In the genomic region with DNA sequence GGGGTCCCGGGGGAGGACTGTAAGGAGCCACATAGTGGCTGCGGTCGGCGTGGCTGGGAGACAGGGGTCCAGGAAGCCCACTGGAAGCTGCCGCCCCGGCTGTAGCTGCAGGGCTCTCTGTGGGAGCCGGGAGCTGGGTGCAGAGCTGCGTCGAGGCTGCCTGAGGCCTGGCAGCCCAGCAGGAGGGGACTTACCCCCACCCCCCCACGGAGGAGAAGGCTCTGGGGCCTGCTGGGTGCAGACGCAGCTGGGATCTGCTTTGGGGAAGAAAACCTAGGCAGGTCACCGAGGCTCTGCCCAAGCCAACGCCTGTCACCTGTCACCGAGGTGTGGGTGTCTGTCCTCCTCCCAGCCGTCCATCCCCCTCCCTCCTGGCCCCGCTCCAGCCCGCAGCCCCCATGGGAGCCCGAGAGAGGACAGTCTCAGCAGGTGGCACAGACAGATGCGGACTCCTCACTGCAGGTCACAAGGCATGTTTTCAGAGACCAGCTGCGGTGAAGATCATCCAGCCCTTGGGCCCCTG, we compare ENCODE assay signal across 2 cellular contexts.
TF ChIP-seq lines count a peak whose summit lies in the region.

No MANE protein-coding gene starts in this region.

TF ChIP-seq in SK-N-SH, 30 proteins besides CTCF, POLR2A, EP300 and RAD21 (continued from another document):
- TF ChIP-seq ELF1 (IDR thresholded peaks at IDR 0.05) (no peak), RCOR1 (IDR thresholded peaks at IDR 0.05; ENCODE audit: low read length) (no peak), GATA2 (CRISPR knock-in tag; IDR thresholded peaks at IDR 0.05) (no peak), MEF2A (IDR thresholded peaks at IDR 0.05; ENCODE audit: borderline replicate concordance, low read depth) (no peak), FOXJ3 (CRISPR knock-in tag; IDR thresholded peaks at IDR 0.05) (no peak), MXI1 (IDR thresholded peaks at IDR 0.05; ENCODE audit: low read depth, low read length) (no peak), TEAD4 (IDR thresholded peaks at IDR 0.05; ENCODE audit: borderline replicate concordance, insufficient read depth) (no peak), NFIC (IDR thresholded peaks at IDR 0.05; ENCODE audit: borderline replicate concordance) (no peak)
- TF ChIP-seq, protein P1, sequence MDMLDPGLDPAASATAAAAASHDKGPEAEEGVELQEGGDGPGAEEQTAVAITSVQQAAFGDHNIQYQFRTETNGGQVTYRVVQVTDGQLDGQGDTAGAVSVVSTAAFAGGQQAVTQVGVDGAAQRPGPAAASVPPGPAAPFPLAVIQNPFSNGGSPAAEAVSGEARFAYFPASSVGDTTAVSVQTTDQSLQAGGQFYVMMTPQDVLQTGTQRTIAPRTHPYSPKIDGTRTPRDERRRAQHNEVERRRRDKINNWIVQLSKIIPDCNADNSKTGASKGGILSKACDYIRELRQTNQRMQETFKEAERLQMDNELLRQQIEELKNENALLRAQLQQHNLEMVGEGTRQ (IDR thresholded peaks at IDR 0.05; ENCODE audit: borderline replicate concordance, low read depth, low read length): no peak
- TF ChIP-seq, protein P2, sequence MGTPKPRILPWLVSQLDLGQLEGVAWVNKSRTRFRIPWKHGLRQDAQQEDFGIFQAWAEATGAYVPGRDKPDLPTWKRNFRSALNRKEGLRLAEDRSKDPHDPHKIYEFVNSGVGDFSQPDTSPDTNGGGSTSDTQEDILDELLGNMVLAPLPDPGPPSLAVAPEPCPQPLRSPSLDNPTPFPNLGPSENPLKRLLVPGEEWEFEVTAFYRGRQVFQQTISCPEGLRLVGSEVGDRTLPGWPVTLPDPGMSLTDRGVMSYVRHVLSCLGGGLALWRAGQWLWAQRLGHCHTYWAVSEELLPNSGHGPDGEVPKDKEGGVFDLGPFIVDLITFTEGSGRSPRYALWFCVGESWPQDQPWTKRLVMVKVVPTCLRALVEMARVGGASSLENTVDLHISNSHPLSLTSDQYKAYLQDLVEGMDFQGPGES (IDR thresholded peaks at IDR 0.05; ENCODE audit: low read depth, low read length): no peak

TF ChIP-seq in SK-N-SH treated with all-trans-retinoic acid at 6 μM for 48 hours, 23 proteins besides CTCF, POLR2A, EP300 and RAD21 (continued from another document):
- TF ChIP-seq ARNTL (CRISPR knock-in tag; IDR thresholded peaks at IDR 0.05; ENCODE audit: borderline replicate concordance, low read depth) (no peak), ZNF8 (CRISPR knock-in tag; IDR thresholded peaks at IDR 0.05) (no peak), PPARA (CRISPR knock-in tag; IDR thresholded peaks at IDR 0.05; ENCODE audit: borderline replicate concordance) (no peak), ESRRG (CRISPR knock-in tag; IDR thresholded peaks at IDR 0.05) (no peak), BACH2 (CRISPR knock-in tag; IDR thresholded peaks at IDR 0.05; ENCODE audit: borderline replicate concordance) (no peak), OSR1 (CRISPR knock-in tag; IDR thresholded peaks at IDR 0.05) (no peak), ZFP3 (CRISPR knock-in tag; IDR thresholded peaks at IDR 0.05) (no peak), TCF4 (CRISPR knock-in tag; IDR thresholded peaks at IDR 0.05; ENCODE audit: borderline replicate concordance) (no peak), ZNF565 (CRISPR knock-in tag; conservative IDR thresholded peaks at IDR 0.05; ENCODE audit: low read depth) (no peak), SNAI2 (CRISPR knock-in tag; IDR thresholded peaks at IDR 0.05) (no peak), CSDC2 (CRISPR knock-in tag; IDR thresholded peaks at IDR 0.05) (no peak)
- TF ChIP-seq, protein P3, sequence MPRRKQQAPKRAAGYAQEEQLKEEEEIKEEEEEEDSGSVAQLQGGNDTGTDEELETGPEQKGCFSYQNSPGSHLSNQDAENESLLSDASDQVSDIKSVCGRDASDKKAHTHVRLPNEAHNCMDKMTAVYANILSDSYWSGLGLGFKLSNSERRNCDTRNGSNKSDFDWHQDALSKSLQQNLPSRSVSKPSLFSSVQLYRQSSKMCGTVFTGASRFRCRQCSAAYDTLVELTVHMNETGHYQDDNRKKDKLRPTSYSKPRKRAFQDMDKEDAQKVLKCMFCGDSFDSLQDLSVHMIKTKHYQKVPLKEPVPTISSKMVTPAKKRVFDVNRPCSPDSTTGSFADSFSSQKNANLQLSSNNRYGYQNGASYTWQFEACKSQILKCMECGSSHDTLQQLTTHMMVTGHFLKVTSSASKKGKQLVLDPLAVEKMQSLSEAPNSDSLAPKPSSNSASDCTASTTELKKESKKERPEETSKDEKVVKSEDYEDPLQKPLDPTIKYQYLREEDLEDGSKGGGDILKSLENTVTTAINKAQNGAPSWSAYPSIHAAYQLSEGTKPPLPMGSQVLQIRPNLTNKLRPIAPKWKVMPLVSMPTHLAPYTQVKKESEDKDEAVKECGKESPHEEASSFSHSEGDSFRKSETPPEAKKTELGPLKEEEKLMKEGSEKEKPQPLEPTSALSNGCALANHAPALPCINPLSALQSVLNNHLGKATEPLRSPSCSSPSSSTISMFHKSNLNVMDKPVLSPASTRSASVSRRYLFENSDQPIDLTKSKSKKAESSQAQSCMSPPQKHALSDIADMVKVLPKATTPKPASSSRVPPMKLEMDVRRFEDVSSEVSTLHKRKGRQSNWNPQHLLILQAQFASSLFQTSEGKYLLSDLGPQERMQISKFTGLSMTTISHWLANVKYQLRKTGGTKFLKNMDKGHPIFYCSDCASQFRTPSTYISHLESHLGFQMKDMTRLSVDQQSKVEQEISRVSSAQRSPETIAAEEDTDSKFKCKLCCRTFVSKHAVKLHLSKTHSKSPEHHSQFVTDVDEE (CRISPR knock-in tag; IDR thresholded peaks at IDR 0.05): no peak
- TF ChIP-seq, protein P4, sequence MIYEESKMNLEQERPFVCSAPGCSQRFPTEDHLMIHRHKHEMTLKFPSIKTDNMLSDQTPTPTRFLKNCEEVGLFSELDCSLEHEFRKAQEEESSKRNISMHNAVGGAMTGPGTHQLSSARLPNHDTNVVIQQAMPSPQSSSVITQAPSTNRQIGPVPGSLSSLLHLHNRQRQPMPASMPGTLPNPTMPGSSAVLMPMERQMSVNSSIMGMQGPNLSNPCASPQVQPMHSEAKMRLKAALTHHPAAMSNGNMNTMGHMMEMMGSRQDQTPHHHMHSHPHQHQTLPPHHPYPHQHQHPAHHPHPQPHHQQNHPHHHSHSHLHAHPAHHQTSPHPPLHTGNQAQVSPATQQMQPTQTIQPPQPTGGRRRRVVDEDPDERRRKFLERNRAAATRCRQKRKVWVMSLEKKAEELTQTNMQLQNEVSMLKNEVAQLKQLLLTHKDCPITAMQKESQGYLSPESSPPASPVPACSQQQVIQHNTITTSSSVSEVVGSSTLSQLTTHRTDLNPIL (CRISPR knock-in tag; IDR thresholded peaks at IDR 0.05; ENCODE audit: low read depth): no peak
- TF ChIP-seq, protein P5, sequence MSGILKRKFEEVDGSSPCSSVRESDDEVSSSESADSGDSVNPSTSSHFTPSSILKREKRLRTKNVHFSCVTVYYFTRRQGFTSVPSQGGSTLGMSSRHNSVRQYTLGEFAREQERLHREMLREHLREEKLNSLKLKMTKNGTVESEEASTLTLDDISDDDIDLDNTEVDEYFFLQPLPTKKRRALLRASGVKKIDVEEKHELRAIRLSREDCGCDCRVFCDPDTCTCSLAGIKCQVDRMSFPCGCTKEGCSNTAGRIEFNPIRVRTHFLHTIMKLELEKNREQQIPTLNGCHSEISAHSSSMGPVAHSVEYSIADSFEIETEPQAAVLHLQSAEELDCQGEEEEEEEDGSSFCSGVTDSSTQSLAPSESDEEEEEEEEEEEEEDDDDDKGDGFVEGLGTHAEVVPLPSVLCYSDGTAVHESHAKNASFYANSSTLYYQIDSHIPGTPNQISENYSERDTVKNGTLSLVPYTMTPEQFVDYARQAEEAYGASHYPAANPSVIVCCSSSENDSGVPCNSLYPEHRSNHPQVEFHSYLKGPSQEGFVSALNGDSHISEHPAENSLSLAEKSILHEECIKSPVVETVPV (CRISPR knock-in tag; IDR thresholded peaks at IDR 0.05): no peak
